ENCODE assay signal across 8 cellular contexts in the genomic region with DNA sequence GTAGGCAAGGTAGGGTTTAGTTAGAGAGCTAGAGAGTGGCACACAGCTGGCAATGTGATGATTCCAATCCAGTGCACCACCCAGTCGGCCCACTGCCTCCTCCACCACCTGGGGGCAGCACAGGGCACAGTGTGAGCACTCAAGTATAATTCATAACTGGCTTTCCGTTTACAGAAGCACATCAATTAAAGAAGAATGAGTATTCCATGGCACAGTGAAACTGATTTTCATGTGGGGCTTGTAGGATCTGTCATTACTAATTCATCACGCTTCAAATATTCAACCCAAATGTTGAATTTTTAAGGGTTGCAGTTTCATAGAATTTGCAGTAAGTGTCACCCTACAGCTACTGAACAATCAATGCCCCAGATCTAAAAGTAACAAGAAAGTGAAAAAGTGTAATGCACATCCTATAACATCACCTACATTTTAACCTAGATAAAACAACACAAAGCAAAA.
A peak's percentile ranks its signal among the peaks of the same experiment; 100 is the strongest.
DNase-seq lines count a peak whose midpoint lies in the region; ATAC-seq and TF ChIP-seq lines count a peak whose summit lies in the region.

No MANE protein-coding gene starts in this region.

- H3K9ac ChIP-seq in colonic mucosa (ENCODE audit: low read depth in 2 of 2, low read length in 2 of 2): no peak overlapping the region

- H3K27ac ChIP-seq in colonic mucosa (no peak overlapping the region), lower lobe of right lung (no peak overlapping the region)

- CTCF ChIA-PET in AG04449 (lab: Yijun Ruan, JAX): interaction anchor here (0.9 to 9.7 kb wide), 22 partner anchors 8 to 796 kb away, joined by 3 to 310 read pairs (median 6); a partner anchor contains a TSS

- no peaks in the 10 kb centered on the region for H3K9me3 ChIP-seq in colonic mucosa
- no peaks in the 10 kb centered on the region for H3K9me3 ChIP-seq in lower lobe of right lung

- POLR2A ChIA-PET in AG04449 (lab: Yijun Ruan, JAX): no interaction called here

- ATAC-seq in GM18511 (IDR thresholded peaks at IDR 0.05; ENCODE audit: unreplicated experiment): peak; percentile 82
- peak; percentile 85 for ATAC-seq in HG03045 (IDR thresholded peaks at IDR 0.05; ENCODE audit: unreplicated experiment)
- peak; percentile 83 to 88 for ATAC-seq in lower lobe of right lung

- intact Hi-C loops in colonic mucosa (cut with DNase I) (loop anchor here (2.0 to 10.0 kb wide), 3 partner anchors 150 to 360 kb away; a partner anchor contains a TSS), lower lobe of right lung (cut with DNase I) (loop anchor here (5.0 kb wide), 1 partner anchor 213 kb away; no protein-coding TSS in a partner anchor)

- H3K4me3 ChIP-seq in AG04449 (ENCODE audit: low read depth, low read length) (no peak overlapping the region), colonic mucosa (no peak overlapping the region), lower lobe of right lung (no peak overlapping the region)

- H3K27me3 ChIP-seq in colonic mucosa (no peaks in the 10 kb centered on the region), lower lobe of right lung (ENCODE audit: low read depth) (peaks cover 15% of the 10 kb centered on the region)

- H3K36me3 ChIP-seq in colonic mucosa: no peaks in the 10 kb centered on the region
- H3K36me3 ChIP-seq in lower lobe of right lung: no peaks in the 10 kb centered on the region

- H3K4me1 ChIP-seq in colonic mucosa: no peaks in the 10 kb centered on the region
- no peaks in the 10 kb centered on the region for H3K4me1 ChIP-seq in lower lobe of right lung

- DNase-seq in AG04449 (ENCODE audit: low read depth, low spot score): no peak
- DNase-seq in NCI-H2171 (lab: John Stamatoyannopoulos, UW): peak; percentile 59
- DNase-seq in activated CD4-positive, alpha-beta T cell treated with anti-CD3 and anti-CD28 coated beads for 4 hours: peak; percentile 74 to 79
- DNase-seq in colonic mucosa: peak; percentile 71
- peak; percentile 71 for DNase-seq in lower lobe of right lung
- DNase-seq in stimulated activated CD8-positive, alpha-beta memory T cell treated with anti-CD3 and anti-CD28 coated beads, Interleukin-12 subunit alpha, Interleukin-12 subunit beta, amount 100 ng/mL, for 4 hours (ENCODE audit: low read depth): peak; percentile 38

- TF ChIP-seq CTCF in AG04449 (IDR thresholded peaks at IDR 0.05; ENCODE audit: insufficient read depth, low read length, missing control alignments) (peak; percentile 95), colonic mucosa (IDR thresholded peaks at IDR 0.05) (peak; percentile 74), lower lobe of right lung (IDR thresholded peaks at IDR 0.05) (peak; percentile 86)
